ENCODE assay signal across 10 cellular contexts in genomic region chr12:7677432-7677888, GRCh38. TPM values are rescaled to one million over a fixed set of nuclear protein-coding genes. Genes with fewer than 3 reads are reported as not detected.
A peak's percentile ranks its signal among the peaks of the same experiment; 100 is the strongest.
DNase-seq lines count a peak whose midpoint lies in the region; TF ChIP-seq lines count a peak whose summit lies in the region.
"Not testable (repeated sequence)": the region's sequence is repeated elsewhere in the genome, so short reads cannot be mapped to it uniquely, and the experiment has no call there.
"Had no signal": no experiment of that assay in that cellular context is flagged by ENCODE, and none has a peak within 500 bp of the region (broad histone marks: within the 10 kb centered on the region; RNA-seq: fewer than 3 reads in every experiment).

No MANE protein-coding gene starts in this region.

- H4K20me1 ChIP-seq in mammary epithelial cell (ENCODE audit: insufficient read depth, low read length); neural cell (ENCODE audit: insufficient read depth): not testable (repeated sequence)

- H2AFZ ChIP-seq in mammary epithelial cell (ENCODE audit: low read depth, low read length); neural cell (ENCODE audit: low read depth, low read length): not testable (repeated sequence)

- not testable (repeated sequence) for H3K9ac ChIP-seq in mammary epithelial cell (ENCODE audit: insufficient read depth, low read length); neural cell (ENCODE audit: low read length)

- WGBS in mammary epithelial cell (ENCODE audit: low coverage, missing lambda C conversion rate), result 81% methylated on average over 4 of the region's 9 CpGs

- not testable (repeated sequence) for TF ChIP-seq EP300 in neural cell (conservative IDR thresholded peaks at IDR 0.05; ENCODE audit: poor library complexity, severe bottlenecking)

- H3K4me2 ChIP-seq in mammary epithelial cell (ENCODE audit: insufficient read depth, low read depth, low read length); neural cell (ENCODE audit: low read length): not testable (repeated sequence)

- peak; percentile 57 for TF ChIP-seq RAD21 in neural cell (conservative IDR thresholded peaks at IDR 0.05)

- not testable (repeated sequence) for H3K79me2 ChIP-seq in mammary epithelial cell (ENCODE audit: insufficient read depth, low read length); neural cell (replicated peaks; ENCODE audit: insufficient read depth, low read length)

- not testable (repeated sequence) for H3K36me3 ChIP-seq in mammary epithelial cell (ENCODE audit: insufficient read depth, low read length); left ventricle myocardium inferior; neural cell (ENCODE audit: insufficient read depth, low read length)

- CTCF ChIA-PET in mammary epithelial cell (lab: Charles Lee; ENCODE audit: low non-redundant PET), result not testable (repeated sequence)

- H3K9me2 ChIP-seq in neural cell (ENCODE audit: insufficient read depth, low read length), result not testable (repeated sequence)

- not testable (repeated sequence) for H3K9me3 ChIP-seq in mammary epithelial cell (replicated peaks; ENCODE audit: insufficient read depth, low read length); left ventricle myocardium inferior (replicated peaks); neural cell (ENCODE audit: low read length)

- dilution Hi-C loops in mammary epithelial cell (cut with HindIII; ENCODE audit: low sequenced_read_pairs), result not testable (repeated sequence)

- TF ChIP-seq CTCF in mammary epithelial cell (conservative IDR thresholded peaks at IDR 0.05 in 1 of 2, IDR thresholded peaks at IDR 0.05 in 1 of 2; ENCODE audit: extremely low read depth in 1 of 2, insufficient read depth in 1 of 2, low read depth in 1 of 2, low read length in 2 of 2) (peak; percentile 12 to 22), left ventricle myocardium inferior (IDR thresholded peaks at IDR 0.05; ENCODE audit: borderline replicate concordance) (peak; percentile 41), neural cell (IDR thresholded peaks at IDR 0.05; ENCODE audit: poor library complexity, severe bottlenecking) (peak; percentile 60)

- BruUV-seq in mammary epithelial cell (replicated peaks; lab: Mats Ljungman, UMichigan), result not testable (repeated sequence)

- DNase-seq in Daoy (ENCODE audit: low read depth) (peak; percentile 36), HT-29 (ENCODE audit: low spot score) (peak; percentile 32), NCI-H526 treated with DMSO at 0.1 percent for 48 hours (lab: John Stamatoyannopoulos, UW) (peak; percentile 13), UCSD-AML1 (lab: John Stamatoyannopoulos, UW; ENCODE audit: unreplicated experiment) (peak; percentile 13), mammary epithelial cell (peak; percentile 23)
- not testable (repeated sequence) for DNase-seq in left ventricle myocardium inferior

- not testable (repeated sequence) for H3K4me1 ChIP-seq in mammary epithelial cell (ENCODE audit: insufficient read depth, low read length); left ventricle myocardium inferior

- not testable (repeated sequence) for H3K27me3 ChIP-seq in mammary epithelial cell (ENCODE audit: insufficient read depth, low read length); neural cell (ENCODE audit: insufficient read depth, low read depth, low read length)
- peaks cover 51% of the 10 kb centered on the region for H3K27me3 ChIP-seq in left ventricle myocardium inferior (ENCODE audit: low read depth)

- intact Hi-C loops in mammary epithelial cell (cut with micrococcal nuclease), result loop anchor here (1.0 kb wide), 1 partner anchor 130 kb away; no protein-coding TSS in a partner anchor
- intact Hi-C loops in left ventricle myocardium inferior (cut with micrococcal nuclease), result not testable (repeated sequence)

- not testable (repeated sequence) for H3K27ac ChIP-seq in mammary epithelial cell (ENCODE audit: insufficient read depth, low read depth, low read length); left ventricle myocardium inferior (replicated peaks); neural cell (ENCODE audit: low read length)

- not testable (repeated sequence) for H3F3A ChIP-seq in neural cell (ENCODE audit: insufficient read depth, low read length, poor library complexity, severe bottlenecking)

- in situ Hi-C loops in mammary epithelial cell (cut with MboI; ENCODE audit: low sequenced_read_pairs in 2 of 2), result not testable (repeated sequence)

- H3K4me3 ChIP-seq in mammary epithelial cell (replicated peaks in 1 of 3; ENCODE audit: insufficient read depth in 1 of 3, low read depth in 2 of 3, low read length in 3 of 3); left ventricle myocardium inferior; neural cell (ENCODE audit: low read length): not testable (repeated sequence)

TF ChIP-seq in neural cell, 6 proteins besides CTCF, POLR2A, EP300 and RAD21:
- TF ChIP-seq SMC3 (conservative IDR thresholded peaks at IDR 0.05; ENCODE audit: poor library complexity), result peak; percentile 67

RNA-seq across cellular contexts. Expression of gene APOBEC1, which starts 11.8 kb away (rescaled TPM):
- not detected in 2 replicates for total RNA-seq in Daoy (2014; rRNA removed; shearing (Covaris generic))
- 0.10 and 0.48 TPM in 2 replicates for total RNA-seq in HT-29 (2014; rRNA removed; shearing (Covaris generic))
- not detected for total RNA-seq in mammary epithelial cell
- polyA plus RNA-seq in mammary epithelial cell, result not detected
- not detected for polyA minus RNA-seq in mammary epithelial cell
- not detected for total RNA-seq in left ventricle myocardium inferior
- not detected in 2 replicates for polyA plus RNA-seq in neural cell
- polyA minus RNA-seq in neural cell, result not detected in 2 replicates
- total RNA-seq: activated CD4-positive, alpha-beta memory T cell treated with anti-CD3 and anti-CD28 coated beads for 36 hours; mesenteric fat pad; vagina had no signal

RNA-seq across cellular contexts. Expression of gene GDF3, which starts 18.1 kb away (rescaled TPM):
- total RNA-seq in Daoy (2014; rRNA removed; shearing (Covaris generic)), result not detected in 2 replicates
- not detected in 2 replicates for total RNA-seq in HT-29 (2014; rRNA removed; shearing (Covaris generic))
- total RNA-seq in mammary epithelial cell (not detected), left ventricle myocardium inferior (0.19 TPM)
- polyA plus RNA-seq in mammary epithelial cell (not detected), neural cell (not detected in 2 replicates)
- polyA minus RNA-seq in mammary epithelial cell (not detected), neural cell (not detected in 2 replicates)
- total RNA-seq: activated CD4-positive, alpha-beta memory T cell treated with anti-CD3 and anti-CD28 coated beads for 36 hours; vagina had no signal

RNA-seq across cellular contexts. Expression of gene DPPA3, which starts 33.8 kb away (rescaled TPM):
- total RNA-seq in Daoy (2014; rRNA removed; shearing (Covaris generic)), result not detected in 2 replicates
- not detected in 2 replicates for total RNA-seq in HT-29 (2014; rRNA removed; shearing (Covaris generic))
- total RNA-seq in mammary epithelial cell (not detected), left ventricle myocardium inferior (not detected)
- polyA plus RNA-seq in mammary epithelial cell (not detected), neural cell (not detected in 2 replicates)
- polyA minus RNA-seq in mammary epithelial cell (not detected), neural cell (not detected in 2 replicates)
- total RNA-seq: activated CD4-positive, alpha-beta memory T cell treated with anti-CD3 and anti-CD28 coated beads for 36 hours; mesenteric fat pad; vagina had no signal
